12 cellular contexts compared by ENCODE assay signal in the genomic region with DNA sequence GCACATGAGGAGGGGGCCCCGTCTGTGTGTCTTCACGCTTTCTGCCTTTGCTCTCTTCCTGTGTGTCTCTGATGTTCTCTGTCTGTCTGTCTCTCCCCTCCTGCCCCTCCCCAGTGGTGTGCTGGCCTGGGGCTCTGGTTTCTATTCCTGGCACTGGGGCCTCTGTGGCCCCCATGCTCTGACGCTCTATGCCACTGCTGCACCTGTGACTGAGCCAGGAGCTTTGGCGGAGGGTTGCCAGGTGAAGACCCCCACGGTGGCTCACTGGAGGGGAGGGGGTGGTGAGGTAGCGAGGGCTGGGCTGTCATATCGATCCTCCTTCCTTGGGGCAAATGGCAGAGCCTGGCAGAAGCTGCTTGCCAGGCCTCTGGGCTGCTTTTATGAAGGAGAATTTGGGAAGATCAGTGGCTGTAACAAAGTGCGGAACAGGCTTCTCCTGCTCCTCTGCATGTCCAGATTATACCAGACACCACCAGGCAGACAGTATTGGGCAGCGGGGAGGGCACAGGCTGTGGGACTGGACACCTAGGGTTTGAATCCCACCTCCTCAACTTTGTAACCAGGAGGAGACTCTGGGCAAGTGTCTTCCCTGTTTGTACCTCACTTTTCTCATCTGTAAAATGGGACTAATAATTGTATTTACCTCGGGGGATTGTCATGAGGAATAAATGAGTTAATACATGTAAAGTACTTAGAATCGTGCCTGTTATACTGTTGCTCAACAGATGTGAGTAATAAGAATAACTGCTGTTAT.
"Had no signal": no experiment of that assay in that cellular context is flagged by ENCODE, and none has a peak within 500 bp of the region (broad histone marks: within the 10 kb centered on the region; RNA-seq: fewer than 3 reads in every experiment).

No MANE protein-coding gene starts in this region.

- H3K27me3 ChIP-seq: thyroid gland had no signal

- H3K4me2 ChIP-seq: smooth muscle cell had no signal

- H3K36me3 Mint-ChIP-seq: activated naive CD8-positive, alpha-beta T cell treated with anti-CD3 and anti-CD28 coated beads, Interleukin-2, amount 10 ng/mL, durations not matched to agents 7 days and 5 days had no signal

- H3K4me3 Mint-ChIP-seq: activated naive CD8-positive, alpha-beta T cell treated with anti-CD3 and anti-CD28 coated beads, Interleukin-2, amount 10 ng/mL, durations not matched to agents 7 days and 5 days had no signal

- ATAC-seq: heart left ventricle, left ventricle myocardium superior, right cardiac atrium had no signal

- H3K4me3 ChIP-seq: dorsolateral prefrontal cortex, heart left ventricle, smooth muscle cell, thyroid gland had no signal

- H3K27ac Mint-ChIP-seq: activated naive CD8-positive, alpha-beta T cell treated with anti-CD3 and anti-CD28 coated beads, Interleukin-2, amount 10 ng/mL, durations not matched to agents 7 days and 5 days had no signal

- H3K36me3 ChIP-seq: heart left ventricle, thyroid gland had no signal

- H3K4me1 ChIP-seq: heart left ventricle, thyroid gland had no signal

- DNase-seq: activated gamma-delta T cell; activated naive CD8-positive, alpha-beta T cell treated with anti-CD3 and anti-CD28 coated beads, Interleukin-2, amount 10 ng/mL, durations not matched to agents 7 days and 5 days; activated T-cell treated with anti-CD3 and anti-CD28 coated beads, Interleukin-2, amount 50 U/mL, for 1 hour; anterior cingulate cortex; dorsolateral prefrontal cortex; heart left ventricle; left ventricle myocardium superior; posterior cingulate gyrus; right cardiac atrium; T-helper 9 cell; thyroid gland had no signal

- H3K9me3 ChIP-seq: heart left ventricle, thyroid gland had no signal

- H3K9me3 Mint-ChIP-seq: activated naive CD8-positive, alpha-beta T cell treated with anti-CD3 and anti-CD28 coated beads, Interleukin-2, amount 10 ng/mL, durations not matched to agents 7 days and 5 days had no signal

- H3K27ac ChIP-seq: dorsolateral prefrontal cortex, heart left ventricle, thyroid gland had no signal
